In the genomic region with DNA sequence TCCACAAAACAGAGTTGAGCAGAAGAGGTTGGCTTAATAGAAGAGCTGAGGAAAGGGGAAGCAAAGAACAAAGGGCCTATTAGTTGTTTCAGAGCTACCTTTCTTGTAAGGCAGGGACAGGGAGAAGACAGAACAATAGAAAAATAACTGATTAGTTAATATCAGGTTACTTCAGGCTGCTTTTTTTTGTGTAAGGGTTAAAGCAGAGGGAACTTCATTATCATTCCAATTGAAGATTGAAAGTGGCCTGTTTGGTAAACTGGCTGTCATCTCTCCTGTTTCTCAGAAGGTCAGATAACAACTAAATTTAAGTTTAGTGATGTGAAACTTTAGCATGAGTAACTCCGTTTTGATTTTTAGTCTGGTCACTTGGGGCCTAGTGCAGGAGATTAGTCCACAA, we compare ENCODE assay signal across 10 cellular contexts. TPM values are rescaled to one million over a fixed set of nuclear protein-coding genes. Genes with fewer than 3 reads are reported as not detected.
DNase-seq lines count a peak whose midpoint lies in the region; ATAC-seq and TF ChIP-seq lines count a peak whose summit lies in the region.
"Had no signal": no experiment of that assay in that cellular context is flagged by ENCODE, and none has a peak within 500 bp of the region (broad histone marks: within the 10 kb centered on the region; RNA-seq: fewer than 3 reads in every experiment).

No MANE protein-coding gene starts in this region.

- H3K27ac ChIP-seq in CD4-positive, alpha-beta T cell (ENCODE audit: low read depth, low read length), result no peak overlapping the region
- H3K27ac ChIP-seq in HUES48 (ENCODE audit: low read depth, low read length), result peak overlapping the region; percentile 59
- H3K27ac ChIP-seq in esophagus muscularis mucosa (replicated peaks in 1 of 4), result no peak overlapping the region
- H3K27ac ChIP-seq: SJCRH30 had no signal

- POLR2A ChIA-PET in CD4-positive, alpha-beta T cell (lab: Charles Lee), result interaction anchor here (1.1 to 1.7 kb wide), 4 partner anchors 9 to 52 kb away, joined by 3 to 8 read pairs (median 4); no protein-coding TSS in a partner anchor
- POLR2A ChIA-PET in activated CD4-positive, alpha-beta memory T cell treated with anti-CD3 and anti-CD28 coated beads for 36 hours (lab: Charles Lee), result interaction anchor here (1.0 to 1.4 kb wide), 2 partner anchors 9 to 15 kb away, joined by 3 to 4 read pairs; no protein-coding TSS in a partner anchor

- 0 out of 2 replicates have a peak overlapping the region, but pooled peaks have one; percentile 23 for H3K9ac ChIP-seq in HUES48 (ENCODE audit: low read depth, low read length)

- H3K4me1 Mint-ChIP-seq in CD4-positive, alpha-beta T cell (ENCODE audit: low read depth), result peaks cover 84% of the 10 kb centered on the region
- peaks cover 81% of the 10 kb centered on the region for H3K4me1 Mint-ChIP-seq in activated CD4-positive, alpha-beta memory T cell treated with anti-CD3 and anti-CD28 coated beads for 36 hours (ENCODE audit: low read depth)
- peaks cover 93 to 94% of the 10 kb centered on the region in 2 donors for H3K4me1 Mint-ChIP-seq in immature natural killer cell

- no peaks in the 10 kb centered on the region for H3K27me3 ChIP-seq in CD4-positive, alpha-beta T cell (ENCODE audit: control insufficient read depth, insufficient read depth, low read length)
- H3K27me3 ChIP-seq in HUES48 (ENCODE audit: control insufficient read depth, insufficient read depth, low read length) (no peaks in the 10 kb centered on the region), esophagus muscularis mucosa (no peaks in the 10 kb centered on the region)
- H3K27me3 ChIP-seq: SJCRH30 had no signal

- peaks cover 13% of the 10 kb centered on the region for H3K36me3 ChIP-seq in HUES48 (ENCODE audit: control insufficient read depth, insufficient read depth, low read length)
- peaks cover 0 to 31% (median 9%) of the 10 kb centered on the region in 4 donors for H3K36me3 ChIP-seq in esophagus muscularis mucosa

- intact Hi-C loops in CD4-positive, alpha-beta T cell (cut with DNase I, micrococcal nuclease), result no loop called here
- intact Hi-C loops in activated CD4-positive, alpha-beta memory T cell treated with anti-CD3 and anti-CD28 coated beads for 36 hours (cut with micrococcal nuclease), result loop anchor here (2.0 kb wide), 1 partner anchor 18 kb away; no protein-coding TSS in a partner anchor
- intact Hi-C loops in esophagus muscularis mucosa (cut with DNase I), result no loop called here

- H3K4me1 ChIP-seq in HUES48 (ENCODE audit: control insufficient read depth, insufficient read depth, low read length), result peaks cover 16% of the 10 kb centered on the region
- H3K4me1 ChIP-seq in esophagus muscularis mucosa, result peaks cover 70 to 94% (median 85%) of the 10 kb centered on the region in 4 donors

- H3K9me3 Mint-ChIP-seq in CD4-positive, alpha-beta T cell, result no peaks in the 10 kb centered on the region
- no peaks in the 10 kb centered on the region for H3K9me3 Mint-ChIP-seq in activated CD4-positive, alpha-beta memory T cell treated with anti-CD3 and anti-CD28 coated beads for 36 hours
- no peaks in the 10 kb centered on the region for H3K9me3 Mint-ChIP-seq in immature natural killer cell

- no peak for ATAC-seq in CD4-positive, alpha-beta T cell (ENCODE audit: poor library complexity)
- no peak for ATAC-seq in GM19023 (IDR thresholded peaks at IDR 0.05; ENCODE audit: unreplicated experiment)

- H3K4me3 ChIP-seq in HUES48 (ENCODE audit: low read depth, low read length) (no peak overlapping the region; the same call in 1 of the 2 replicates), esophagus muscularis mucosa (no peak overlapping the region)
- H3K4me3 ChIP-seq: SJCRH30 had no signal

- WGBS in esophagus muscularis mucosa, result 27% methylated on average over 1 of the region's 1 CpG

- H3K4me3 Mint-ChIP-seq in CD4-positive, alpha-beta T cell, result peak overlapping the region; percentile 71
- no peak overlapping the region for H3K4me3 Mint-ChIP-seq in activated CD4-positive, alpha-beta memory T cell treated with anti-CD3 and anti-CD28 coated beads for 36 hours
- peak overlapping the region; percentile 6 to 78 (median 37) for H3K4me3 Mint-ChIP-seq in immature natural killer cell

- H3K27ac Mint-ChIP-seq in CD4-positive, alpha-beta T cell, result peak overlapping the region; percentile 83
- H3K27ac Mint-ChIP-seq in activated CD4-positive, alpha-beta memory T cell treated with anti-CD3 and anti-CD28 coated beads for 36 hours, result peak overlapping the region; percentile 31
- H3K27ac Mint-ChIP-seq in immature natural killer cell, result peak overlapping the region; percentile 18 to 86 (median 79)

- no peaks in the 10 kb centered on the region for H3K9me3 ChIP-seq in CD4-positive, alpha-beta T cell (ENCODE audit: control insufficient read depth, low read length)
- no peaks in the 10 kb centered on the region for H3K9me3 ChIP-seq in HUES48 (ENCODE audit: control insufficient read depth, insufficient read depth, low read length)
- no peaks in the 10 kb centered on the region for H3K9me3 ChIP-seq in esophagus muscularis mucosa
- H3K9me3 ChIP-seq: Caco-2 had no signal

- H3K27me3 Mint-ChIP-seq in CD4-positive, alpha-beta T cell, result no peaks in the 10 kb centered on the region
- no peaks in the 10 kb centered on the region for H3K27me3 Mint-ChIP-seq in activated CD4-positive, alpha-beta memory T cell treated with anti-CD3 and anti-CD28 coated beads for 36 hours
- H3K27me3 Mint-ChIP-seq in immature natural killer cell (ENCODE audit: low read depth in 3 of 3), result peaks cover 3 to 9% (median 3%) of the 10 kb centered on the region in 3 donors

- TF ChIP-seq CTCF in CD4-positive, alpha-beta T cell (IDR thresholded peaks at IDR 0.05), result no peak
- no peak for TF ChIP-seq CTCF in esophagus muscularis mucosa (IDR thresholded peaks at IDR 0.05)

- no peak for DNase-seq in CD4-positive, alpha-beta T cell
- DNase-seq in activated CD4-positive, alpha-beta memory T cell treated with anti-CD3 and anti-CD28 coated beads for 36 hours, result no peak
- no peak for DNase-seq in immature natural killer cell
- DNase-seq in esophagus muscularis mucosa (ENCODE audit: extremely low spot score), result no peak
- DNase-seq in glomerular visceral epithelial cell (ENCODE audit: extremely low spot score), result no peak
- DNase-seq in HuH-7 (ENCODE audit: low spot score), result no peak
- DNase-seq: Caco-2, SJCRH30 had no signal

- no peak for TF ChIP-seq EP300 in esophagus muscularis mucosa (IDR thresholded peaks at IDR 0.05)

- peaks cover 89% of the 10 kb centered on the region for H3K36me3 Mint-ChIP-seq in CD4-positive, alpha-beta T cell (ENCODE audit: low read depth)
- peaks cover 25% of the 10 kb centered on the region for H3K36me3 Mint-ChIP-seq in activated CD4-positive, alpha-beta memory T cell treated with anti-CD3 and anti-CD28 coated beads for 36 hours
- peaks cover 0 to 18% (median 10%) of the 10 kb centered on the region in 3 donors for H3K36me3 Mint-ChIP-seq in immature natural killer cell

- TF ChIP-seq POLR2A in esophagus muscularis mucosa (IDR thresholded peaks at IDR 0.05; ENCODE audit: low read depth), result no peak

- CTCF ChIA-PET in CD4-positive, alpha-beta T cell (lab: Charles Lee), result no interaction called here
- CTCF ChIA-PET in activated CD4-positive, alpha-beta memory T cell treated with anti-CD3 and anti-CD28 coated beads for 36 hours (lab: Charles Lee), result no interaction called here

RNA-seq across cellular contexts. Expression of gene CDC42, which starts 22.3 kb away (rescaled TPM):
- total RNA-seq in CD4-positive, alpha-beta T cell, result 100 to 1,000 TPM; 375 to 379 TPM
- 100 to 1,000 TPM; 310 to 314 TPM for total RNA-seq in activated CD4-positive, alpha-beta memory T cell treated with anti-CD3 and anti-CD28 coated beads for 36 hours
- 100 to 1,000 TPM; 220 to 600 (median 473) TPM for polyA plus RNA-seq in immature natural killer cell
- total RNA-seq in esophagus muscularis mucosa, result 100 to 1,000 TPM; 177 to 243 (median 204) TPM

Comparison
In these comparisons a context has a peak if more than half of its experiments do, and no peak if none do; other contexts are left out.
1. H3K27ac Mint-ChIP-seq: peak in every context shown above with its lines; median percentile 83 in CD4-positive, alpha-beta T cell; 79 in immature natural killer cell; 31 in activated CD4-positive, alpha-beta memory T cell treated with anti-CD3 and anti-CD28 coated beads for 36 hours.